In the genomic region with DNA sequence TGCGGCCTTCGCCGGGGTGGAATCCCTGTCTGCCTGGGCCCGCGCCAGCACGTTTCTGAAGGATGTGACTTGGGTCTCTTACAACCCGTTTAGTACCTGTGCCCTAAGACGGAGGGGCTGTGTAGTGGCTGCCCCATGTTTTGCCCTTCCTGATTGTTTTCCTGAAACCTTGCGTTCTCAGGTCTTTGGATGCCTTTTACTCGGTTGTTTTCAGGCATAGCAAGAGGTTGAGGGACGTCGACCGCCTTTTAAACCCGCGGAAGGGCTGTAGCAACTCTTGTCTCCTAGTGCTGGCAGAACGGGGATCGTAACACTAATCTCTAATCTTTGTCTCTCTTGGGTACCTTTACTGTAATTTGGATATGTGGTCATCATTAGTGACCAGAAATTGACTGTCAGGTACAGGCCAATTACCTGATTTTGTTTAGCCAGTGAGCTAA, we compare ENCODE assay signal across 1 cellular context.
TF ChIP-seq lines count a peak whose summit lies in the region.

No MANE protein-coding gene starts in this region.

TF ChIP-seq in GM12891, 5 proteins besides CTCF, POLR2A, EP300 and RAD21 (continued from another document):
- no peak for TF ChIP-seq SPI1 (IDR thresholded peaks at IDR 0.05; ENCODE audit: low read depth, low read length)
